In the genomic region with DNA sequence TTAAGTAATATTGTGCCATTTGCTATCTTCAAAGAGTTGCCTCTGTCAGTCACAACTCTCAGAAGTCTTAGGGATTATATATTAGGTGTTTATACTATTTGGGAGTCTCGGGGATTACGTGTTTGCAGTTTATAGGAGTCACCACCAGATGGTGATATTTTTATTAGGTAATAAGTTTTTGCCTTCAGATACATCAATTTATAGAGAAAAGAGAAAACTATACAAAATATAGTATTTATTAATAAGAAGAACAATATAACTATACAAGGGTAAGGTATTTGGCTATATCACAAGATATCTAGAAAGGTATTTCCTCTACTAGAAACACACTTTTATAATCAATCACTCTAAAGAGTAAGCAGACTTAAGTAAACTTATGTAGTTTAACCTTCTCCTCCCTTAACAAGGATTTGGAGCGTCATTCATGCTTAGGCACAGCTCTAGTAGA, we compare ENCODE assay signal across 8 cellular contexts. TPM values are rescaled to one million over a fixed set of nuclear protein-coding genes. Genes with fewer than 3 reads are reported as not detected.
DNase-seq lines count a peak whose midpoint lies in the region; ATAC-seq and TF ChIP-seq lines count a peak whose summit lies in the region.

No MANE protein-coding gene starts in this region.

- DNase-seq in DMS53 (lab: John Stamatoyannopoulos, UW) = peak; percentile 61
- peak; percentile 11 for DNase-seq in HEK293T (ENCODE audit: extremely low spot score)
- DNase-seq in NCI-H748 treated with DMSO at 0.1 percent for 48 hours (lab: John Stamatoyannopoulos, UW) = peak; percentile 22
- no peak for DNase-seq in coronary artery (ENCODE audit: low spot score)
- DNase-seq in neural crest cell (ENCODE audit: low read depth, low spot score) = no peak
- no peak for DNase-seq in iPS-NIHi7 (ENCODE audit: extremely low spot score)

- POLR2A ChIA-PET in HEK293T (lab: Yijun Ruan, JAX) = no interaction called here

- H3K27ac Mint-ChIP-seq in neural crest cell (ENCODE audit: unreplicated experiment) = no peak overlapping the region

- CTCF ChIA-PET in HEK293T (lab: Yijun Ruan, JAX) = no interaction called here

- H3K9me3 Mint-ChIP-seq in neural crest cell = no peaks in the 10 kb centered on the region

- H3K27me3 Mint-ChIP-seq in neural crest cell (ENCODE audit: low read depth) = peaks cover 8% of the 10 kb centered on the region

- H3K4me3 ChIP-seq in coronary artery = no peak overlapping the region

- no peaks in the 10 kb centered on the region for H3K36me3 Mint-ChIP-seq in neural crest cell (ENCODE audit: low read depth)

- H3K4me1 Mint-ChIP-seq in neural crest cell = no peaks in the 10 kb centered on the region

- no peak overlapping the region for H3K4me3 Mint-ChIP-seq in neural crest cell

- ATAC-seq in GM18858 (IDR thresholded peaks at IDR 0.05; ENCODE audit: unreplicated experiment) = no peak
- ATAC-seq in GM21390 (IDR thresholded peaks at IDR 0.05; ENCODE audit: unreplicated experiment) = no peak

- peak; percentile 25 for TF ChIP-seq CTCF in coronary artery (IDR thresholded peaks at IDR 0.05)
- TF ChIP-seq CTCF in neural crest cell (conservative IDR thresholded peaks at IDR 0.05) = peak; percentile 80

- H3K27ac ChIP-seq in coronary artery = no peak overlapping the region

TF ChIP-seq in HEK293T, 16 proteins besides CTCF, POLR2A, EP300 and RAD21:
- TF ChIP-seq BHLHE40 (IDR thresholded peaks at IDR 0.05; ENCODE audit: borderline replicate concordance) (no peak), TARDBP (IDR thresholded peaks at IDR 0.05) (no peak), SUZ12 (IDR thresholded peaks at IDR 0.05) (no peak), CTBP1 (IDR thresholded peaks at IDR 0.05; ENCODE audit: borderline replicate concordance) (no peak), ZNF384 (IDR thresholded peaks at IDR 0.05) (no peak), FOXK2 (IDR thresholded peaks at IDR 0.05) (no peak)
- TF ChIP-seq, protein P1, sequence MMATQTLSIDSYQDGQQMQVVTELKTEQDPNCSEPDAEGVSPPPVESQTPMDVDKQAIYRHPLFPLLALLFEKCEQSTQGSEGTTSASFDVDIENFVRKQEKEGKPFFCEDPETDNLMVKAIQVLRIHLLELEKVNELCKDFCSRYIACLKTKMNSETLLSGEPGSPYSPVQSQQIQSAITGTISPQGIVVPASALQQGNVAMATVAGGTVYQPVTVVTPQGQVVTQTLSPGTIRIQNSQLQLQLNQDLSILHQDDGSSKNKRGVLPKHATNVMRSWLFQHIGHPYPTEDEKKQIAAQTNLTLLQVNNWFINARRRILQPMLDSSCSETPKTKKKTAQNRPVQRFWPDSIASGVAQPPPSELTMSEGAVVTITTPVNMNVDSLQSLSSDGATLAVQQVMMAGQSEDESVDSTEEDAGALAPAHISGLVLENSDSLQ (IDR thresholded peaks at IDR 0.05) = peak; percentile 71

RNA-seq across cellular contexts. Expression of a gene that starts 10.7 kb away (rescaled TPM):
- 93.4 and 103 TPM in 2 replicates for total RNA-seq in neural crest cell

Comparison
In these comparisons a context has a peak if more than half of its experiments do, and no peak if none do; other contexts are left out.
1. DNase-seq: peak in DMS53 (single experiment), HEK293T (single experiment) and NCI-H748 treated with DMSO at 0.1 percent for 48 hours (single experiment); none in coronary artery (single experiment), neural crest cell (single experiment) and iPS-NIHi7 (single experiment).